In the genomic region with DNA sequence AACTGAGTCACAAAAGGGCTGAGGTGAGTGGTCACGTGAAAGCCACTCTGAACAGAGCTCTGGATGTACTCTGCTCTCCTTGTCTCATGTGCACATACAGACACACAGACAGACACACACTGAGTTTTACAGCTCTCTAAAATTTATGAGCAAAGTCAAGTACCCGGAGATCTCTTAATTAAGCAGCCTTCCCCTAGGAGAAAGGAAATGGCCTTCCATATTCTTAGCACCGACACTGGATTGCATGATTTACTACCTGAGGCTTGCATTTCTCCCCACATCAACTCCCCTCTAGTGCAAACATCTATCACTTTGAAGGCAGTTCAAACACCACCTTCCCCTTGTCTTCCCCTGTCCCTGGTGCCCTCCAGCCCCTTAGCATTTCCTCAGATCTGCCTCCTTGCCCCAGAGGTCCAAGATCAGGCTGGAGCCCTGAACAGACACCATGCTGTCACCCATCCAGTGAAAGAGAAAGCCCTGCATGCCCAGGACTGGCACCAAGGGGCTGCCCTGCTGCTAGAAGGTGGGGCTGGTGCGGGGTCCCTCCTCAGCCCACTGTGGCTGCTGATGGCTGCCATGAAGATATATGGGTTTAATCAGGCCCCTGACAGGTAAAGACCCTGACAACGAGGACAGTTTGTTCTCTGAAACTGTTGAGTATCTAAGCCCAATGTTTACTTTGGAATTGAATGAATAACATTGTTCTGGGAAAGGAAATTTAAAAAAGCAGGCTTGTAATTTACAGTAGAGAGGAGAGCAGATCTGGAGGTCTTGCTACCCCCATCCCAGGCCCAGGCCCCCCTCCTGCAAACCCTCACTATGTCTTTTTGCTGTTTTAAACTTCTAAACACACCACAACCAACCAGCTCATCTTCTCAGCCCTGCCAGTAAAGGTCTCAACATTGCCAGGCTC, we compare ENCODE assay signal across 23 cellular contexts.
A peak's percentile ranks its signal among the peaks of the same experiment; 100 is the strongest.
DNase-seq lines count a peak whose midpoint lies in the region; ATAC-seq and TF ChIP-seq lines count a peak whose summit lies in the region.
"Had no signal": no experiment of that assay in that cellular context is flagged by ENCODE, and none has a peak within 500 bp of the region (broad histone marks: within the 10 kb centered on the region; RNA-seq: fewer than 3 reads in every experiment).

No MANE protein-coding gene starts in this region.

- H3K4me1 ChIP-seq in right atrium auricular region, result peaks cover 0 to 23% of the 10 kb centered on the region in 2 donors
- H3K4me1 ChIP-seq: upper lobe of right lung had no signal

- no peaks in the 10 kb centered on the region for H3K36me3 ChIP-seq in right atrium auricular region
- H3K36me3 ChIP-seq: gastrocnemius medialis, stomach, upper lobe of right lung had no signal

- no peak overlapping the region for H3K27ac ChIP-seq in right atrium auricular region
- H3K27ac ChIP-seq: gastrocnemius medialis, HL-60, upper lobe of right lung had no signal

- intact Hi-C loops in left ventricle myocardium superior (cut with micrococcal nuclease), result no loop called here

- DNase-seq in left ventricle myocardium superior, result no peak
- DNase-seq in right atrium auricular region (ENCODE audit: low spot score), result no peak
- peak; percentile 69 for DNase-seq in astrocyte of the spinal cord (ENCODE audit: low read depth, low spot score)
- peak; percentile 96 for DNase-seq in left kidney (ENCODE audit: low read depth, low spot score)
- no peak for DNase-seq in LoVo (ENCODE audit: low spot score)
- DNase-seq in iPS-NIHi11 (ENCODE audit: low spot score), result no peak
- no peak for DNase-seq in activated CD8-positive, alpha-beta memory T cell treated with anti-CD3 and anti-CD28 coated beads, Interleukin-2, amount 50 U/mL, for 4 hours
- DNase-seq: activated CD4-positive, alpha-beta T cell treated with anti-CD3 and anti-CD28 coated beads for 1 hour; activated T-cell treated with anti-CD3 and anti-CD28 coated beads, Interleukin-2, amount 50 U/mL, for 24 hours; amygdala; C1 segment of cervical spinal cord; Calu3; central memory CD4-positive, alpha-beta T cell; EL; gastrocnemius medialis; NCI-H1436; NCI-H2171; NCI-H524; nucleus accumbens; stimulated activated CD4-positive, alpha-beta T cell treated with anti-CD3 and anti-CD28 coated beads, Interleukin-15, amount 100 ng/mL, for 24 hours; stomach; upper lobe of right lung had no signal

- no peaks in the 10 kb centered on the region for H3K9me3 ChIP-seq in right atrium auricular region
- H3K9me3 ChIP-seq: gastrocnemius medialis, stomach, upper lobe of right lung had no signal

- peak; percentile 16 for ATAC-seq in left ventricle myocardium superior
- ATAC-seq: gastrocnemius medialis, upper lobe of right lung had no signal

- no peak overlapping the region for H3K4me3 ChIP-seq in right atrium auricular region
- H3K4me3 ChIP-seq in astrocyte of the spinal cord (ENCODE audit: low read depth, low read length), result no peak overlapping the region
- H3K4me3 ChIP-seq: gastrocnemius medialis, stomach, upper lobe of right lung had no signal

- H3K27me3 ChIP-seq in right atrium auricular region, result no peaks in the 10 kb centered on the region

- TF ChIP-seq CTCF in right atrium auricular region (IDR thresholded peaks at IDR 0.05) (no peak), astrocyte of the spinal cord (IDR thresholded peaks at IDR 0.05; ENCODE audit: low read depth, low read length) (no peak)

- in situ Hi-C loops in astrocyte of the spinal cord (cut with HindIII; ENCODE audit: low sequenced_read_pairs), result no loop called here

Comparison
In these comparisons a context has a peak if more than half of its experiments do, and no peak if none do; other contexts are left out.
1. DNase-seq: peak in astrocyte of the spinal cord (single experiment) and left kidney (single experiment); none in left ventricle myocardium superior (single experiment), right atrium auricular region (single experiment), LoVo (single experiment), iPS-NIHi11 (single experiment) and activated CD8-positive, alpha-beta memory T cell treated with anti-CD3 and anti-CD28 coated beads, Interleukin-2, amount 50 U/mL, for 4 hours (single experiment).